In the genomic region with DNA sequence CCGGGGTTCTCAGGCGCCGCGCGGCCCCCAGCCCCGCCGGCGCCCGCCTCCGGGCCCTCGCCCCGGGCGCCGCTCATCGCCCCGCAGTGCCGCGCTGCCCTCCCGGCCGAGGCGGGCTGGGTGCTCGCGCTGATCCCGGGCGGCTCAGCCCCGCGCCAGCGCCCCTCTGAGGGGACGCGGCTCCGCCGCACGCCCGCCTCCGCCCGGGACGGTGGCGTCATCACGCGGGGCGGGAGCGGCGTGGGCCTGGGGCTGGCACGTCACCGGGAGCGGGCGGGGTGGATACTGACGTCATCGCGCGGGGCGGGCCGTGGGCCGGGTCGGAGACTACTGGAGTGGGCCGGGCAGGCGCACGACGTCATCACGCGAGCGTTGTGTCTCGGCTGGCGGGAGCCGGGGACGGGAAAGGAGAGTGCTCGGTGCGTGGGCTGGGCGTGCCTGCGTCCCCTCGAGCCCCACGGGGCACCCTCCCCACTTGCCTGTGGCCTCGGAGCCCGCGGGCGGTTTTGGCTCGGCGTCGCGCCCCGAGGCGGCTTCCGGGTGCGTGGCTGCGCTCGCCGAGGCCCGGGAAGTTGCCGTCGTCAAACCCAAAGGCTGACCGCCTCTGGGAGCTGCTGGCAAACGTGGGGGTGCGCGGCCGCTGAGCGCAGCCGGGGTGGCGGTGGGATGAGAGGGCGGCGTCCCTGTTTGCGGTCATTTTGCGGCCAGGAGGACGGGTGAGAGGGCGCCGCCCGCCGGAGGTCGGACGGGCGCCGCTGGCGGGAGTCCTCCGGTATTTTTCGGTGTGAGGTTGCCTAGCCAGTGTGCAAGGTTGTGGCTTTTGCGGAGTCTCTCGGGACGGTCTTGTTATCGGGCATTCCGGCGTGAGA, we compare ENCODE assay signal across 8 cellular contexts. TPM values are rescaled to one million over a fixed set of nuclear protein-coding genes. Genes with fewer than 3 reads are reported as not detected.
DNase-seq lines count a peak whose midpoint lies in the region; ATAC-seq, FAIRE-seq and TF ChIP-seq lines count a peak whose summit lies in the region.

ESYT2 (minus strand) TSS at position 168 of the 869 bp plus-strand sequence; CDS start at position 77, 91 bp downstream.

- peaks cover 35% of the 10 kb centered on the region for H3K36me3 Mint-ChIP-seq in central memory CD8-positive, alpha-beta T cell (ENCODE audit: insufficient read depth)

- no peaks in the 10 kb centered on the region for H3K9me3 Mint-ChIP-seq in central memory CD8-positive, alpha-beta T cell

- in situ Hi-C loops in GM18951 (cut with MboI; ENCODE audit: low sequenced_read_pairs, unreplicated experiment), result no loop called here

- H3K9me3 ChIP-seq in kidney (ENCODE audit: control insufficient read depth in 1 of 2, low read length in 2 of 2), result no peaks in the 10 kb centered on the region

- TF ChIP-seq POLR2A in GM18951 (IDR thresholded peaks at IDR 0.05; ENCODE audit: extremely low read depth, insufficient read depth, insufficient read length), result peak; percentile 99

- no peaks in the 10 kb centered on the region for H3K36me3 ChIP-seq in kidney (ENCODE audit: control insufficient read depth in 1 of 2, insufficient read depth in 2 of 2, low read length in 2 of 2)

- peak within 1 kb of the TSS; percentile 92 for H3K27ac Mint-ChIP-seq in central memory CD8-positive, alpha-beta T cell (ENCODE audit: low read depth)

- H3K4me1 ChIP-seq in kidney (ENCODE audit: control insufficient read depth in 1 of 2, insufficient read depth in 1 of 2, low read depth in 1 of 2, low read length in 2 of 2), result peaks cover 5% of the 10 kb centered on the region in 2 donors

- no peak for FAIRE-seq in kidney (lab: Jason Lieb, UNC)

- H3K4me3 Mint-ChIP-seq in central memory CD8-positive, alpha-beta T cell, result peak within 1 kb of the TSS; percentile 87

- ATAC-seq in HG03196 (IDR thresholded peaks at IDR 0.05; ENCODE audit: unreplicated experiment), result peak; percentile 86
- ATAC-seq in central memory CD8-positive, alpha-beta T cell (replicated peaks; ENCODE audit: extremely low read depth, poor library complexity, severe bottlenecking), result peak; percentile 82

- intact Hi-C loops in kidney (cut with DNase I), result no loop called here

- peaks cover 20% of the 10 kb centered on the region for H3K4me1 Mint-ChIP-seq in central memory CD8-positive, alpha-beta T cell

- H3K27ac ChIP-seq in kidney (ENCODE audit: low read depth in 2 of 2, low read length in 2 of 2), result peak within 1 kb of the TSS; percentile 99

- peak within 1 kb of the TSS; percentile 58 to 97 for H3K9ac ChIP-seq in kidney (ENCODE audit: low read length in 2 of 2)

- peak; percentile 25 for TF ChIP-seq CTCF in AG09319 (IDR thresholded peaks at IDR 0.05; ENCODE audit: low read depth, low read length)
- no peak for TF ChIP-seq CTCF in kidney (IDR thresholded peaks at IDR 0.05; ENCODE audit: borderline replicate concordance, extremely low read depth, insufficient read depth)

- H3K27me3 Mint-ChIP-seq in central memory CD8-positive, alpha-beta T cell, result no peaks in the 10 kb centered on the region

- peak within 1 kb of the TSS; percentile 68 to 85 for H3K4me3 ChIP-seq in kidney (ENCODE audit: low read length in 2 of 2)

- peak; percentile 95 for DNase-seq in AG09319 (ENCODE audit: extremely low read depth, low read depth)
- DNase-seq in NCI-H345 treated with DMSO at 0.1 percent for 48 hours (lab: John Stamatoyannopoulos, UW; ENCODE audit: unreplicated experiment), result peak; percentile 92
- peak; percentile 97 for DNase-seq in activated CD4-positive, CD25-positive, alpha-beta regulatory T cell treated with anti-CD3 and anti-CD28 coated beads, Interleukin-2, amount 50 U/mL, for 16 hours (ENCODE audit: low read depth, low spot score)
- DNase-seq in central memory CD8-positive, alpha-beta T cell (ENCODE audit: low spot score in 2 of 2), result peak; percentile 98 to 100
- peak; percentile 99 for DNase-seq in kidney
- DNase-seq in stimulated activated CD4-positive, alpha-beta T cell treated with anti-CD3 and anti-CD28 coated beads, Interleukin-15, amount 100 ng/mL, for 48 hours (ENCODE audit: low read depth in 2 of 2), result peak; percentile 98 to 99

RNA-seq across cellular contexts. Expression of gene ESYT2, which starts in this region (rescaled TPM):
- 95.8 TPM for total RNA-seq in kidney
- polyA plus RNA-seq in kidney (ENCODE audit: insufficient read depth, low read depth, low replicate concordance), result 19.4 TPM

Comparison
In these comparisons a context has a peak if more than half of its experiments do, and no peak if none do; other contexts are left out.
1. Peak in every context shown above with its lines: DNase-seq, ATAC-seq, H3K4me3 ChIP-seq and H3K27ac ChIP-seq.